ENCODE assay signal across 8 cellular contexts in the genomic region with DNA sequence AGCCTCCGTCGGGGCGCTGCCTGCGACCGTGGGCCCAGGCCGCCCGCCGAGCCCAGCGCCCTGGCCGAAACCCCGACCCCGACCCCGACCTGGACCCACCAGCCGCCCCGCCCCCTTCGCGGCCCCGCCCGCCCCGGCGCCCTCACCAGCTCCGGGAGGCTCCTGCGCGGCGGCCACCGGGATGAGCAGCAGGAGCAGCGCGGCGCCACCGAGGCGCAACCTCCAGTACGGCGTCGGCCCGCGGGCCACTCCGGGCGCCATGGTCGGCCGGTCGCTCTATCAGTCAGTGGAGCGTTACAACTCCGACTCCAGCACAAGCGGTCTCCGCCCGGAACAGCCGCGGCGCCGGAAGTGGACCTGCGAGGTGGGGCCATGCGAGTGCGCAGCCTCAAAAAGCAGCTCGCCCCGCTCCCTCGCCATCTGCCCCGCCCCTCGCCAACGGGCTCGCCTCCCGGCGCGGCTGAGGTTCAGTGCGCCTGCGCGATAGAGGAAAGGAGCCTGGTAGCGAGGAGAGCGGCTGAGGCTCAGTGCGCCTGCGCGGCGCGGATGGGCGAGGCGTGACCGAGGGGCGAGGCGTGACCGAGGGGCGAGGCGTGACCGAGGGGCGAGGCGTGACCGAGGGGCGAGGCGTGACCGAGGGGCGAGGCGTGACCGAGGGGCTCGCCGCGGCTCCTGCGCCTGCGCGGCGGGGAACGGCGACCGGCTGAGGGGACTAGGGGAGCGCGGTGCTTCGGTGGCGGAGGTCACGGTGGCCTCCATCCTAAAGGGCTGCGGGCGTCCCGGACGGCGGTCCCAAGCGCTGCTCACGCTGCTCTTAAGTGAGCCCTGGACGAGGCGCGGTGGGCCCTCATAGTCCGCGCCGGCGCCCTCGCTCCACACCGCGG. TPM values are rescaled to one million over a fixed set of nuclear protein-coding genes. Genes with fewer than 3 reads are reported as not detected.
DNase-seq lines count a peak whose midpoint lies in the region; ATAC-seq and TF ChIP-seq lines count a peak whose summit lies in the region.

Gene PTTG1IP (minus strand): TSS at position 335 of the 884 bp plus-strand sequence. CDS start 74 bp downstream, at position 261.

- TF ChIP-seq POLR2A in GM19099 (IDR thresholded peaks at IDR 0.05; ENCODE audit: extremely low read depth, insufficient read length, low read depth) = peak; percentile 71

- ATAC-seq in HG03378 (IDR thresholded peaks at IDR 0.05; ENCODE audit: unreplicated experiment) = peak; percentile 66

- DNase-seq in AML-193 (lab: John Stamatoyannopoulos, UW) = peak; percentile 88 to 91
- DNase-seq in NCI-H460 (ENCODE audit: extremely low read depth, low read depth) = peak; percentile 95
- DNase-seq in activated CD4-positive, CD25-positive, alpha-beta regulatory T cell treated with anti-CD3 and anti-CD28 coated beads, Interleukin-2, amount 50 U/mL, for 72 hours = peak; percentile 100
- DNase-seq in cerebellar cortex (ENCODE audit: low spot score) = peak; percentile 96
- peak; percentile 99 for DNase-seq in islet precursor cell
- DNase-seq in stimulated activated CD4-positive, alpha-beta T cell treated with anti-CD3 and anti-CD28 coated beads, Interleukin-12 subunit alpha, Interleukin-12 subunit beta, amount 100 ng/mL, for 4 hours = peak; percentile 99

RNA-seq across cellular contexts. Expression of gene PTTG1IP, which starts in this region (rescaled TPM):
- 139 and 145 TPM in 2 replicates for total RNA-seq in NCI-H460 (2014; rRNA removed; shearing (Covaris generic))
- polyA plus RNA-seq in NCI-H460 (2014; cell fraction: nucleus; rRNA removed) = 73.1 and 105 TPM in 2 replicates

Comparison
In these comparisons a context has a peak if more than half of its experiments do, and no peak if none do; other contexts are left out.
1. Peak in every context shown above with its lines: DNase-seq and ATAC-seq.